Comparison of ENCODE assay signal across 9 cellular contexts in the genomic region with DNA sequence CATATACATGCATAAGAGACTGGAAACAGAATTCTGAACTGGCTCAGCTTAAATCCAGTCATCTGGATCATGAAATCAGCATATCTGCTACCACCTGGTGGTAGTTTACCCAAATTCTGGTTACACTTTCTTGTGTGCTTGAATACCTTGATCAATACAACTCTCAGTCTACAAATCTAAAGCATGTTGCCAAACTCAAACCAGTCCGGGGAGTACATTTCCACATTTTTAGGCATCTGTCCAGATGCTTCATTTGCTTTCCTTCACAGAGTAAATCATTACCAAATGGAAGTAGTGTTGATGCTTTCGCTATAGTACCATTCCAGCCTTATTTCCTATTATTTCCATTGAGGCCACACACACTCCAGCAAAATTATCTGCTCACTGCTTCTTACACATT.
DNase-seq lines count a peak whose midpoint lies in the region; TF ChIP-seq lines count a peak whose summit lies in the region.
"Had no signal": no experiment of that assay in that cellular context is flagged by ENCODE, and none has a peak within 500 bp of the region (broad histone marks: within the 10 kb centered on the region; RNA-seq: fewer than 3 reads in every experiment).

No MANE protein-coding gene starts in this region.

- H3K4me3 ChIP-seq in epithelial cell of esophagus (ENCODE audit: low read length) (no peak overlapping the region), smooth muscle cell (no peak overlapping the region)
- H3K4me3 ChIP-seq: SJCRH30 had no signal

- H4K20me1 ChIP-seq in smooth muscle cell (ENCODE audit: low read depth), result no peaks in the 10 kb centered on the region

- H2AFZ ChIP-seq in smooth muscle cell (ENCODE audit: low read depth), result no peak overlapping the region

- no peak overlapping the region for H3K27ac ChIP-seq in smooth muscle cell (ENCODE audit: low read depth)
- H3K27ac ChIP-seq: SJCRH30 had no signal

- no peaks in the 10 kb centered on the region for H3K4me1 ChIP-seq in smooth muscle cell (ENCODE audit: low read depth)
- H3K4me1 ChIP-seq: SJCRH30 had no signal

- H3K27me3 ChIP-seq in smooth muscle cell (ENCODE audit: low read depth), result no peaks in the 10 kb centered on the region
- H3K27me3 ChIP-seq: SJCRH30 had no signal

- WGBS in smooth muscle cell (ENCODE audit: low lambda C conversion rate), result 98% methylated on average over 2 of the region's 2 CpGs

- no peaks in the 10 kb centered on the region for H3K36me3 ChIP-seq in smooth muscle cell (ENCODE audit: low read depth)
- H3K36me3 ChIP-seq: SJCRH30 had no signal

- peak; percentile 57 for TF ChIP-seq CTCF in epithelial cell of esophagus (IDR thresholded peaks at IDR 0.05; ENCODE audit: insufficient read depth, low read depth, low read length, missing control alignments)
- peak; percentile 32 for TF ChIP-seq CTCF in smooth muscle cell (IDR thresholded peaks at IDR 0.05; ENCODE audit: borderline replicate concordance, insufficient read depth, poor library complexity, severe bottlenecking)

- DNase-seq in NOMO-1 treated with DMSO at 0.1 percent for 48 hours (lab: John Stamatoyannopoulos, UW; ENCODE audit: unreplicated experiment) (peak; percentile 8), NOMO-1 treated with dmso at 0.1 percent for 144 hours (lab: John Stamatoyannopoulos, UW; ENCODE audit: unreplicated experiment) (no peak), MV-4-11 (lab: John Stamatoyannopoulos, UW) (peak; percentile 28), epithelial cell of esophagus (ENCODE audit: low read depth) (peak; percentile 75), smooth muscle cell (lab: John Stamatoyannopoulos, UW; ENCODE audit: unreplicated experiment) (no peak), 8988T (no peak), hypothalamus (lab: John Stamatoyannopoulos, UW) (no peak), NCI-H510A (lab: John Stamatoyannopoulos, UW) (no peak)

- no peaks in the 10 kb centered on the region for H3K79me2 ChIP-seq in smooth muscle cell (ENCODE audit: low read depth)

- H3K9me3 ChIP-seq in smooth muscle cell (replicated peaks; ENCODE audit: low read depth), result no peaks in the 10 kb centered on the region
- H3K9me3 ChIP-seq: SJCRH30 had no signal

- H3F3A ChIP-seq in smooth muscle cell (ENCODE audit: low read depth), result no peaks in the 10 kb centered on the region

- no peak overlapping the region for H3K9ac ChIP-seq in smooth muscle cell (ENCODE audit: low read depth)

- H3K4me2 ChIP-seq in smooth muscle cell, result no peak overlapping the region

Comparison
In these comparisons a context has a peak if more than half of its experiments do, and no peak if none do; other contexts are left out.
1. DNase-seq: peak in NOMO-1 treated with DMSO at 0.1 percent for 48 hours (single experiment), MV-4-11 (single experiment) and epithelial cell of esophagus (single experiment); none in NOMO-1 treated with dmso at 0.1 percent for 144 hours (single experiment), smooth muscle cell (single experiment), 8988T (single experiment), hypothalamus (0 of 51) and NCI-H510A (single experiment).